16 cellular contexts compared by ENCODE assay signal in genomic region chr18:9239708-9240107, GRCh38.
"Had no signal": no experiment of that assay in that cellular context is flagged by ENCODE, and none has a peak within 500 bp of the region (broad histone marks: within the 10 kb centered on the region; RNA-seq: fewer than 3 reads in every experiment).

No MANE protein-coding gene starts in this region.

- H3K27ac Mint-ChIP-seq: activated naive CD8-positive, alpha-beta T cell had no signal

- H3K27me3 Mint-ChIP-seq: activated naive CD8-positive, alpha-beta T cell; central memory CD8-positive, alpha-beta T cell had no signal

- H3K4me3 Mint-ChIP-seq: activated naive CD8-positive, alpha-beta T cell; central memory CD8-positive, alpha-beta T cell had no signal

- DNase-seq: activated CD4-positive, alpha-beta T cell treated with anti-CD3 and anti-CD28 coated beads for 48 hours; activated gamma-delta T cell; amygdala; brain microvascular endothelial cell; kidney; left lung; mammary epithelial cell; pancreas; spleen; T-helper 9 cell; thyroid gland; WERI-Rb-1 had no signal

- ATAC-seq: esophagus mucosa, left lung, pancreas, sciatic nerve had no signal

- H3K9me3 Mint-ChIP-seq: central memory CD8-positive, alpha-beta T cell had no signal
